Comparison of ENCODE assay signal across 5 cellular contexts in the genomic region with DNA sequence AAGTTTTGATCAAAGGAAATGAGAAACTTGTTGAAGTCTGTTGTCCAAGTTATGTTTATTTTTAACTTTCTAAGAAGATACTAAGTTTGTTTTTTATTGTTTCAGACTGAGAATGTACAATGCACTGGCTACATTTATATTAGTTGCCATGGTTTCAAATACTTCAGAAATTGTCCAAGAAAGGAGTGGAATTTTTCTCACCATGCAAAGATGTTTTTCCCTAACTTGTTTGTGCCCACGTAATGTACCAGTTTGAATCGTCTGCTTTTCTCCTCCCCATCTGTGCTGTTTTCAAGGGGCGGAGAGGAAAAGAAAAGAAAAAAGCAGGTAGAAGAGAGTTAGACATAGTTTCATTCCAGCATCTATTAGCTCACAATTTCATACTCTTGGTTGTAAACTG.
"Had no signal": no experiment of that assay in that cellular context is flagged by ENCODE, and none has a peak within 500 bp of the region (broad histone marks: within the 10 kb centered on the region; RNA-seq: fewer than 3 reads in every experiment).

No MANE protein-coding gene starts in this region.

- H3K4me3 ChIP-seq: GM23338, K562 had no signal

- H3K4me2 ChIP-seq: GM23338 had no signal

- H2AFZ ChIP-seq: GM23338 had no signal

- DNase-seq: H9, HCEC 1CT, IMR-90 had no signal
